8 cellular contexts compared by ENCODE assay signal in the genomic region with DNA sequence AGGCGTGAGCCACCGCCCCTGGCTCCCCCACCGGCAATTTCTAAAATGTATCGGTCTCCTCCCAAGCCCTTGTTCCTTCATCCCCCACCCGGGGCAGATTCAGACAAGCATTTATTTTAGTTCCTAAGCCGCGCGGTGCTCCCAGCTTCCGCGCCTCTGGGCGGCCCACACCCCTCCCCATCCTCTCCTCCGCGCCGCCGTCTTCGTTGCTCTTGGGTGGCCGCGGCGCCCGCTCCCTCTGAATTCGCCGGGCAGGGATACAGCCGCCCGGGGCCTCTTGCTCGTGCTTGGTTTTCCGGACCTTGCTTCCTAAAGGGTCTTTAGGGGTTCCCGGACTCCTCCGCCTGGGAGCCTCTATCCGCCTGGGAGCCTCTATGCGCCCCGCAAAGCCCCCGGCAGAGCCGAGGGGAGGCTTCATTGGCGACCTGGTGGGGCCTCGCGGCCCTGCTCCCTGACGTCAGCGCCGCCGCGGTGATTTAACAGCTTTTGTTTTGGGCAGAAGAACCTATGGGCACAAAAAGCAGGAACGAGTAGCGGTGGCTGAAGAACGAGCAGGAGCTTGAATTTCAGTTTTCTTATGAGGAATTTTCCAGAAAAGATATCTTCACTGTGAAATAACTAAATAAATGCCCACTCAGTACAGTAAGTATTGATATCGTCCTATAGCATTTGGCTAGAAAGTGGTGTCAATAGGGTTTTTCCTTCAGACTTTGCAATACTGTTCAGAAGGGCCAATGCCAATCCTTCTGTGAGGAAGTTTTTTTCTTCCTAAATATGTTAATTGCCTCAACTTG. TPM values are rescaled to one million over a fixed set of nuclear protein-coding genes. Genes with fewer than 3 reads are reported as not detected.
DNase-seq lines count a peak whose midpoint lies in the region; ATAC-seq and TF ChIP-seq lines count a peak whose summit lies in the region.

No MANE protein-coding gene starts in this region.

- CTCF ChIA-PET in IMR-90 (lab: Yijun Ruan, JAX) (interaction anchor here (0.6 to 1.6 kb wide), 23 partner anchors 9 to 414 kb away, joined by 3 to 11 read pairs (median 4); no protein-coding TSS in a partner anchor), Panc1 (lab: Charles Lee) (interaction anchor here (1.2 kb wide), 1 partner anchor 17 kb away, joined by 3 read pairs; no protein-coding TSS in a partner anchor)

- TF ChIP-seq CTCF in IMR-90 (conservative IDR thresholded peaks at IDR 0.05; ENCODE audit: low read depth, low read length) (no peak), Panc1 (IDR thresholded peaks at IDR 0.05) (no peak), fibroblast of pulmonary artery (IDR thresholded peaks at IDR 0.05; ENCODE audit: low read length, missing control alignments) (no peak), natural killer cell (IDR thresholded peaks at IDR 0.05) (no peak)

- H4K5ac ChIP-seq in IMR-90 (ENCODE audit: low read depth, low read length) = peak overlapping the region; percentile 92

- peak overlapping the region; percentile 91 for H2BK120ac ChIP-seq in IMR-90 (ENCODE audit: low read depth, low read length)

- H2BK20ac ChIP-seq in IMR-90 (ENCODE audit: low read depth, low read length) = no peak overlapping the region; the same call in 1 of the 2 replicates

- peak overlapping the region; percentile 94 for H3K9ac ChIP-seq in IMR-90 (ENCODE audit: low read depth, low read length)

- H3K56ac ChIP-seq in IMR-90 (ENCODE audit: extremely low read depth, insufficient read depth, low read length) = peak overlapping the region; percentile 83

- POLR2A ChIA-PET in IMR-90 (lab: Charles Lee; ENCODE audit: unreplicated experiment) = no interaction called here
- POLR2A ChIA-PET in Panc1 (lab: Charles Lee) = interaction anchor here (0.7 kb wide), 1 partner anchor 1287 kb away, joined by 3 read pairs; no protein-coding TSS in a partner anchor

- peak overlapping the region; percentile 78 for H3K18ac ChIP-seq in IMR-90 (ENCODE audit: low read depth, low read length)

- no peaks in the 10 kb centered on the region; the same call in 1 of the 2 replicates for H3K9me1 ChIP-seq in IMR-90 (ENCODE audit: insufficient read depth, low read length)

- H3K79me1 ChIP-seq in IMR-90 (ENCODE audit: low read depth in 1 of 2, low read length in 2 of 2) = peaks cover 0 to 19% of the 10 kb centered on the region in 2 experiments; a peak in 2 of 4 replicates

- H3K4me3 ChIP-seq in IMR-90 (ENCODE audit: insufficient read depth, low read depth, low read length) (peak overlapping the region; percentile 65), Panc1 (ENCODE audit: low read depth in 2 of 2, low read length in 2 of 2) (peak overlapping the region; percentile 63 to 81), fibroblast of pulmonary artery (replicated peaks; ENCODE audit: low read depth, low read length) (peak overlapping the region; percentile 66)

- H3K36me3 Mint-ChIP-seq in activated T-helper 17 cell treated with anti-CD3 and anti-CD28 coated beads, Interleukin-2, amount 50 U/mL, for 72 hours (ENCODE audit: low read depth) = no peaks in the 10 kb centered on the region
- H3K36me3 Mint-ChIP-seq in natural killer cell = no peaks in the 10 kb centered on the region

- no peaks in the 10 kb centered on the region for H3K27me3 Mint-ChIP-seq in activated T-helper 17 cell treated with anti-CD3 and anti-CD28 coated beads, Interleukin-2, amount 50 U/mL, for 72 hours
- H3K27me3 Mint-ChIP-seq in natural killer cell (ENCODE audit: low read depth in 2 of 2) = no peaks in the 10 kb centered on the region

- peak overlapping the region; percentile 43 for H2AK9ac ChIP-seq in IMR-90 (replicated peaks; ENCODE audit: low read depth, low read length, poor library complexity)

- TF ChIP-seq POLR2A in IMR-90 (IDR thresholded peaks at IDR 0.05; ENCODE audit: low read depth, low read length) = peak; percentile 66

- in situ Hi-C loops in IMR-90 (cut with MboI; ENCODE audit: low sequenced_read_pairs) = no loop called here
- in situ Hi-C loops in Panc1 (cut with HindIII; ENCODE audit: low pct_unique_long_range_greater_than_20kb, low sequenced_read_pairs) = no loop called here

- H3K23ac ChIP-seq in IMR-90 (ENCODE audit: low read depth, low read length) = peak overlapping the region; percentile 70

- peak overlapping the region; percentile 73 for H3K4me2 ChIP-seq in IMR-90 (ENCODE audit: low read depth, low read length)

- H3K4me1 Mint-ChIP-seq in activated T-helper 17 cell treated with anti-CD3 and anti-CD28 coated beads, Interleukin-2, amount 50 U/mL, for 72 hours = peaks cover 10% of the 10 kb centered on the region
- peaks cover 22 to 27% of the 10 kb centered on the region in 2 donors for H3K4me1 Mint-ChIP-seq in natural killer cell

- H4K20me1 ChIP-seq in IMR-90 (ENCODE audit: insufficient read depth, low read length) = no peaks in the 10 kb centered on the region

- H3K4me3 Mint-ChIP-seq in activated T-helper 17 cell treated with anti-CD3 and anti-CD28 coated beads, Interleukin-2, amount 50 U/mL, for 72 hours = peak overlapping the region; percentile 91
- H3K4me3 Mint-ChIP-seq in natural killer cell = peak overlapping the region; percentile 96

- intact Hi-C loops in IMR-90 (cut with micrococcal nuclease) (loop anchor here (1.0 to 2.0 kb wide), 4 partner anchors 107 to 301 kb away; a partner anchor contains a TSS), Panc1 (cut with micrococcal nuclease; ENCODE audit: unreplicated experiment) (loop anchor here (2.0 to 10.0 kb wide), 5 partner anchors 17 to 429 kb away; a partner anchor contains a TSS), natural killer cell (cut with micrococcal nuclease) (loop anchor here (1.0 to 2.0 kb wide), 3 partner anchors 16 to 301 kb away; a partner anchor contains a TSS)

- H3K36me3 ChIP-seq in IMR-90 (ENCODE audit: control insufficient read depth, insufficient read depth, low read length) = no peaks in the 10 kb centered on the region
- H3K36me3 ChIP-seq in Panc1 (ENCODE audit: control insufficient read depth, insufficient read depth, low read length) = no peaks in the 10 kb centered on the region; the same call in 1 of the 2 replicates

- H3K27me3 ChIP-seq in IMR-90 (ENCODE audit: control insufficient read depth, insufficient read depth, low read length) = no peaks in the 10 kb centered on the region
- H3K27me3 ChIP-seq in Panc1 (ENCODE audit: control insufficient read depth, insufficient read depth, low read length) = no peaks in the 10 kb centered on the region

- peak overlapping the region; percentile 61; the same call in 1 of the 3 replicates for H2BK15ac ChIP-seq in IMR-90 (ENCODE audit: low read depth, low read length)

- WGBS in IMR-90 (ENCODE audit: extremely low coverage in 2 of 2, insufficient read length in 1 of 2), 2 experiments = 1% methylated on average over 20 of the region's 45 CpGs; no CpG with 5 or more reads in 1 of the 2 experiments

- H3K27ac ChIP-seq in IMR-90 (ENCODE audit: insufficient read depth, low read length) = peak overlapping the region; percentile 98
- peak overlapping the region; percentile 88 for H3K27ac ChIP-seq in Panc1 (ENCODE audit: low read length)

- H4K8ac ChIP-seq in IMR-90 (ENCODE audit: low read depth in 2 of 2, low read length in 2 of 2) = peak overlapping the region; percentile 62 to 97

- DNase-seq in DMS153 treated with DMSO at 0.1 percent for 48 hours (lab: John Stamatoyannopoulos, UW; ENCODE audit: unreplicated experiment) (peak; percentile 58), IMR-90 (peak; percentile 67), Panc1 (ENCODE audit: low read depth, low spot score) (peak; percentile 28), fibroblast of pulmonary artery (ENCODE audit: low read depth) (peak; percentile 78), natural killer cell (peak; percentile 65)
- DNase-seq in stimulated activated naive CD4-positive, alpha-beta T cell (lab: John Stamatoyannopoulos, UW) = peak; percentile 31 to 86 (median 68)

- H3K4me1 ChIP-seq in IMR-90 (ENCODE audit: control insufficient read depth, insufficient read depth, low read length) (0 out of 2 replicates have a peak, but pooled peaks cover 1% of the 10 kb centered on the region), Panc1 (ENCODE audit: control insufficient read depth, insufficient read depth, low read length) (peaks cover 4% of the 10 kb centered on the region; the same call in 1 of the 2 replicates)

- H3K9me3 Mint-ChIP-seq in activated T-helper 17 cell treated with anti-CD3 and anti-CD28 coated beads, Interleukin-2, amount 50 U/mL, for 72 hours = no peaks in the 10 kb centered on the region
- no peaks in the 10 kb centered on the region for H3K9me3 Mint-ChIP-seq in natural killer cell

- peak overlapping the region; percentile 87 for H3K14ac ChIP-seq in IMR-90 (replicated peaks; ENCODE audit: low read depth, low read length)

- TF ChIP-seq RAD21 in IMR-90 (IDR thresholded peaks at IDR 0.05; ENCODE audit: low read length) = no peak

- H2BK5ac ChIP-seq in IMR-90 (ENCODE audit: low read depth, low read length, poor library complexity, severe bottlenecking) = peak overlapping the region; percentile 89

- peak overlapping the region; percentile 82 for H4K91ac ChIP-seq in IMR-90 (ENCODE audit: insufficient read depth, low read depth, low read length)

- H2AFZ ChIP-seq in IMR-90 (replicated peaks; ENCODE audit: low read length, poor library complexity) = peak overlapping the region; percentile 95

- no peak overlapping the region for H2AK5ac ChIP-seq in IMR-90 (ENCODE audit: low read depth, low read length)

- H3K9me3 ChIP-seq in IMR-90 (ENCODE audit: control insufficient read depth, insufficient read depth, low read length) = no peaks in the 10 kb centered on the region
- no peaks in the 10 kb centered on the region for H3K9me3 ChIP-seq in Panc1 (ENCODE audit: control insufficient read depth, insufficient read depth, low read depth, low read length)

- dilution Hi-C loops in IMR-90 (cut with HindIII; ENCODE audit: low sequenced_read_pairs, unreplicated experiment) = no loop called here

- ATAC-seq in GM21529 (IDR thresholded peaks at IDR 0.05; ENCODE audit: unreplicated experiment) (peak; percentile 74), IMR-90 (ENCODE audit: low read depth) (peak; percentile 87), Panc1 (peak; percentile 93), natural killer cell (peak; percentile 77 to 81 (median 79))
- ATAC-seq in activated T-helper 17 cell treated with anti-CD3 and anti-CD28 coated beads, Interleukin-2, amount 50 U/mL, for 72 hours (replicated peaks) = peak; percentile 85

- H3K27ac Mint-ChIP-seq in activated T-helper 17 cell treated with anti-CD3 and anti-CD28 coated beads, Interleukin-2, amount 50 U/mL, for 72 hours = peak overlapping the region; percentile 95
- peak overlapping the region; percentile 84 to 99 for H3K27ac Mint-ChIP-seq in natural killer cell

- peak overlapping the region; percentile 88 for H3K4ac ChIP-seq in IMR-90 (ENCODE audit: low read depth, low read length)

- BruUV-seq in IMR-90 (replicated peaks; lab: Mats Ljungman, UMichigan) = no TSS peak
- no TSS peak for BruUV-seq in Panc1 (replicated peaks; lab: Mats Ljungman, UMichigan)

RNA-seq across cellular contexts. Expression of a gene that starts 37.3 kb away (rescaled TPM):
- total RNA-seq in IMR-90 (2012; rRNA removed) (53.6 and 55.5 TPM in 2 replicates), Panc1 (2021; ENCODE audit: unreplicated experiment) (59.4 TPM), natural killer cell (10 to 100 TPM; 42.1 to 48.3 (median 44.0) TPM)
- 39.5 and 41.7 TPM in 2 replicates for polyA plus RNA-seq in IMR-90 (2012; rRNA removed)
- polyA plus RNA-seq in IMR-90 (2012; cell fraction: cytosol; rRNA removed) = 9.7 and 29.0 TPM in 2 replicates
- polyA plus RNA-seq in IMR-90 (2012; cell fraction: nucleus; rRNA removed; ENCODE audit: low replicate concordance) = 29.1 and 41.4 TPM in 2 replicates
- polyA plus RNA-seq in Panc1 (2012; ENCODE audit: insufficient read length) = 62.4 TPM
- total RNA-seq in activated T-helper 17 cell treated with anti-CD3 and anti-CD28 coated beads, Interleukin-2, amount 50 U/mL, for 72 hours = 10 to 100 TPM; 61.3 to 67.6 TPM

RNA-seq across cellular contexts. Expression of a gene that starts 37.5 kb away (rescaled TPM):
- total RNA-seq in IMR-90 (2012; rRNA removed) = 0.28 and 0.72 TPM in 2 replicates
- 1.9 and 2.4 TPM in 2 replicates for polyA plus RNA-seq in IMR-90 (2012; rRNA removed)
- 0.04 and 0.09 TPM in 2 replicates for polyA plus RNA-seq in IMR-90 (2012; cell fraction: cytosol; rRNA removed)
- polyA plus RNA-seq in IMR-90 (2012; cell fraction: nucleus; rRNA removed; ENCODE audit: low replicate concordance) = 2.8 and 24.7 TPM in 2 replicates
- total RNA-seq in Panc1 (2021; ENCODE audit: unreplicated experiment) = 3.7 TPM
- polyA plus RNA-seq in Panc1 (2012; ENCODE audit: insufficient read length) = 2.5 TPM
- 1 to 10 TPM; 2.3 to 2.4 TPM for total RNA-seq in activated T-helper 17 cell treated with anti-CD3 and anti-CD28 coated beads, Interleukin-2, amount 50 U/mL, for 72 hours
- 1 to 10 TPM; 1.3 to 2.7 (median 2.5) TPM for total RNA-seq in natural killer cell

Comparison
In these comparisons a context has a peak if more than half of its experiments do, and no peak if none do; other contexts are left out.
1. Peak in every context shown above with its lines: DNase-seq, ATAC-seq, H3K4me3 ChIP-seq and H3K27ac ChIP-seq.
2. DNase-seq: peak in every context shown above with its lines; median percentile 78 in fibroblast of pulmonary artery; 68 in stimulated activated naive CD4-positive, alpha-beta T cell; 67 in IMR-90; 65 in natural killer cell; 58 in DMS153 treated with DMSO at 0.1 percent for 48 hours; 28 in Panc1.